In the genomic region with DNA sequence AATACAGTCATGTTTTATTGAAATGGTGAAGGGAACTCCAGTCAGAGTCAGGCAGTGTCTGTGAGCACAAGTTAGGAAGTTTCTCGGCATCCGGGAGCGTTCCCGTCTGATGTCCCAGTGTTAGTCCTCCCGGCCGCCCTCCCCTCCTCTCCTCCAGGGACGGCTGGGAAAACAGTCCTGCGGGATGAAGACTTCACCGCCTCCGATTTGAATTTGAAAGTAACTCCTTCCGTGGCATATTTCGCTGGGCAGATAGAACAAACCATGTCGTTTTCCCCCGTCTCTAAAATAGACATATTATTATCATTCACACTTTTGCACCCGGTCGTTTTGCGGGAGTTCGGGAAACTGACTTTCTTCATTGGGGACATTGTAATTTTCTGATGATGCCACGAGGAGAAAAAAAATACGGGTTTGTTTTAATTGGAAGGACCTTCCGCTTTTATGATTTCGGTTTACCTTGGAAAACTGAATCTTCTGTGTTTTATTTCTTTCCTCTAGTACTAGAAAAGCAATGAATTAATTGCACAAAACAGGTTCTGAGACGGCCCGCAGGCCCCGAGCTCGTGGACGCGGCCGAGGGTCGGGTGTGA, we compare ENCODE assay signal across 10 cellular contexts.
DNase-seq lines count a peak whose midpoint lies in the region; ATAC-seq and TF ChIP-seq lines count a peak whose summit lies in the region.
"Had no signal": no experiment of that assay in that cellular context is flagged by ENCODE, and none has a peak within 500 bp of the region (broad histone marks: within the 10 kb centered on the region; RNA-seq: fewer than 3 reads in every experiment).

No MANE protein-coding gene starts in this region.

- WGBS in thymus = 3% methylated on average over 30 of the region's 30 CpGs

- H3K36me3 Mint-ChIP-seq in activated T-cell treated with anti-CD3 and anti-CD28 coated beads, Interleukin-2, amount 50 U/mL, for 4 hours (ENCODE audit: insufficient read depth) = peaks cover 3% of the 10 kb centered on the region

- peaks cover 50% of the 10 kb centered on the region for H3K27me3 Mint-ChIP-seq in activated T-cell treated with anti-CD3 and anti-CD28 coated beads, Interleukin-2, amount 50 U/mL, for 4 hours (ENCODE audit: low read depth)

- H3K9me3 ChIP-seq in thymus (ENCODE audit: control insufficient read depth) = no peaks in the 10 kb centered on the region

- no peak overlapping the region for H3K27ac ChIP-seq in thymus (ENCODE audit: low read depth)

- H3K9me3 Mint-ChIP-seq in activated T-cell treated with anti-CD3 and anti-CD28 coated beads, Interleukin-2, amount 50 U/mL, for 4 hours = no peaks in the 10 kb centered on the region

- no peaks in the 10 kb centered on the region for H3K36me3 ChIP-seq in thymus (ENCODE audit: control insufficient read depth, insufficient read depth)

- H3K4me3 ChIP-seq in astrocyte of the spinal cord (ENCODE audit: low read depth, low read length) (peak overlapping the region; percentile 34), thymus (ENCODE audit: low read length) (peak overlapping the region; percentile 39)

- DNase-seq in activated T-cell treated with anti-CD3 and anti-CD28 coated beads, Interleukin-2, amount 50 U/mL, for 4 hours = no peak
- no peak for DNase-seq in activated T-cell treated with anti-CD3 and anti-CD28 coated beads, Interleukin-2, amount 50 U/mL, for 48 hours
- DNase-seq in astrocyte of the spinal cord (ENCODE audit: low read depth, low spot score) (peak; percentile 22), left lobe of liver (ENCODE audit: low spot score) (no peak)
- no peak for DNase-seq in activated CD8-positive, alpha-beta memory T cell treated with anti-CD3 and anti-CD28 coated beads for 24 hours
- DNase-seq: COR-L47, NCI-H1694 treated with DMSO at 0.1 percent for 48 hours had no signal

- TF ChIP-seq CTCF in astrocyte of the spinal cord (IDR thresholded peaks at IDR 0.05; ENCODE audit: low read depth, low read length) = no peak

- peaks cover 5% of the 10 kb centered on the region for H3K4me1 ChIP-seq in thymus (ENCODE audit: control insufficient read depth, insufficient read depth, low read length)

- H3K4me1 Mint-ChIP-seq in activated T-cell treated with anti-CD3 and anti-CD28 coated beads, Interleukin-2, amount 50 U/mL, for 4 hours (ENCODE audit: low read depth) = peaks cover 9% of the 10 kb centered on the region

- in situ Hi-C loops in astrocyte of the spinal cord (cut with HindIII; ENCODE audit: low sequenced_read_pairs) = no loop called here

- ATAC-seq in activated T-cell treated with anti-CD3 and anti-CD28 coated beads, Interleukin-2, amount 50 U/mL, for 4 hours = no peak
- peak; percentile 57 for ATAC-seq in left lobe of liver
- no peak for ATAC-seq in GM18909 (IDR thresholded peaks at IDR 0.05; ENCODE audit: poor library complexity, unreplicated experiment)
- ATAC-seq in HG02970 (IDR thresholded peaks at IDR 0.05; ENCODE audit: low FRiP score, unreplicated experiment) = no peak

- H3K4me3 Mint-ChIP-seq in activated T-cell treated with anti-CD3 and anti-CD28 coated beads, Interleukin-2, amount 50 U/mL, for 4 hours = peak overlapping the region; percentile 79

- peaks cover 51% of the 10 kb centered on the region for H3K27me3 ChIP-seq in thymus (ENCODE audit: control insufficient read depth, insufficient read depth)
